8 cellular contexts compared by ENCODE assay signal in the genomic region with DNA sequence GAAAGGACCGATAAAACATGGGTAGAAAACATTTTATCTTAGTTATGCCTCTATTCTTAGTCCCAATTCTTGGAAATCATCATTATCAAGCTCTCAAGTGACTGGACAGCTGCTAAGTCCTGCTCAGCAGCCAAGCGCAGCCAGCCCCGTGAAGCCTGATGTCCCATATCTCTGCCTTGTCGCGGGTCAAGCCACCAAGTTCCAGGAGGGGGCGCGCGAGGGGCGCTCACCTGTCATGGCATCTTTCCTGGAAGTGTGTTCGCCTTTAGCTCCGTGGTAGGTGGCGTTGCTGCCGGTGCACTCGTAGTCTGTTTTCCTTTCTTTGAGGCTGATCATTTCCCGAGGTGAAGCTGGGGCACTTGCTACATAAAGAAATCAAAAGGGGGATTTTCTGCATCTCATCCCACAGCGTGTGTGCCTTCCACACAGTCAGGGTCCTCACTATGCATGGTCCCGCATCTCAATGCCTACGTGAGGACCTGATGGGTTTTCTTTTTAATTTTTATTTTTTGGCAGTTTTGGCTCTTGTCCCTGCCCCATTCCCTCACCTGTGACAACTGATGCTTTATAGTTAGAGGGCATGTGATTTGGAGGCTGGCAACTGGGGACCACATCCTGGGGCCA.
DNase-seq lines count a peak whose midpoint lies in the region; ATAC-seq and TF ChIP-seq lines count a peak whose summit lies in the region.

No MANE protein-coding gene starts in this region.

- no peaks in the 10 kb centered on the region for H4K20me1 ChIP-seq in OCI-LY3 (ENCODE audit: insufficient read depth, low read length)

- H2AFZ ChIP-seq in OCI-LY3 (ENCODE audit: low read depth, low read length) = no peak overlapping the region

- H3K27me3 Mint-ChIP-seq in activated T-cell treated with anti-CD3 and anti-CD28 coated beads, Interleukin-2, amount 50 U/mL, for 4 hours (ENCODE audit: low read depth) = peaks cover 18% of the 10 kb centered on the region
- no peaks in the 10 kb centered on the region for H3K27me3 Mint-ChIP-seq in progenitor cell of endocrine pancreas

- H3K4me3 Mint-ChIP-seq in activated T-cell treated with anti-CD3 and anti-CD28 coated beads, Interleukin-2, amount 50 U/mL, for 4 hours = peak overlapping the region; percentile 42
- no peak overlapping the region for H3K4me3 Mint-ChIP-seq in progenitor cell of endocrine pancreas (ENCODE audit: low read depth)

- peaks cover 13% of the 10 kb centered on the region; the same call in 1 of the 2 replicates for H3K27me3 ChIP-seq in OCI-LY3 (ENCODE audit: low read depth, low read length)

- H3K9ac ChIP-seq in OCI-LY3 (ENCODE audit: low read length) = no peak overlapping the region

- H3K36me3 Mint-ChIP-seq in activated T-cell treated with anti-CD3 and anti-CD28 coated beads, Interleukin-2, amount 50 U/mL, for 4 hours (ENCODE audit: insufficient read depth) = no peaks in the 10 kb centered on the region
- H3K36me3 Mint-ChIP-seq in progenitor cell of endocrine pancreas (ENCODE audit: insufficient read depth) = peaks cover 24% of the 10 kb centered on the region

- H3K9me3 ChIP-seq in OCI-LY3 (ENCODE audit: insufficient read depth, low read length) = no peaks in the 10 kb centered on the region

- H3K9me3 Mint-ChIP-seq in activated T-cell treated with anti-CD3 and anti-CD28 coated beads, Interleukin-2, amount 50 U/mL, for 4 hours = no peaks in the 10 kb centered on the region
- H3K9me3 Mint-ChIP-seq in progenitor cell of endocrine pancreas (ENCODE audit: low read depth) = no peaks in the 10 kb centered on the region

- no peak overlapping the region for H3K4me3 ChIP-seq in OCI-LY3 (ENCODE audit: low read length)

- peak overlapping the region; percentile 44 for H3K4me2 ChIP-seq in OCI-LY3 (ENCODE audit: low read length)

- TF ChIP-seq CTCF in C4-2B (conservative IDR thresholded peaks at IDR 0.05) (peak; percentile 97), OCI-LY3 (IDR thresholded peaks at IDR 0.05; ENCODE audit: low read depth, low read length) (peak; percentile 65), progenitor cell of endocrine pancreas (IDR thresholded peaks at IDR 0.05; ENCODE audit: unreplicated experiment) (peak; percentile 97)

- H3K79me2 ChIP-seq in OCI-LY3 (ENCODE audit: low read length) = no peaks in the 10 kb centered on the region

- H3K4me1 ChIP-seq in OCI-LY3 (ENCODE audit: low read length) = peaks cover 12% of the 10 kb centered on the region

- H3K27ac ChIP-seq in C4-2B (no peak overlapping the region), OCI-LY3 (ENCODE audit: low read length) (no peak overlapping the region)

- H3K4me1 Mint-ChIP-seq in activated T-cell treated with anti-CD3 and anti-CD28 coated beads, Interleukin-2, amount 50 U/mL, for 4 hours (ENCODE audit: low read depth) = peaks cover 8% of the 10 kb centered on the region
- peaks cover 10% of the 10 kb centered on the region for H3K4me1 Mint-ChIP-seq in progenitor cell of endocrine pancreas (ENCODE audit: low read depth)

- H3K27ac Mint-ChIP-seq in progenitor cell of endocrine pancreas = no peak overlapping the region

- DNase-seq in activated T-cell treated with anti-CD3 and anti-CD28 coated beads, Interleukin-2, amount 50 U/mL, for 4 hours = peak; percentile 45
- peak; percentile 20 for DNase-seq in globus pallidus (ENCODE audit: low spot score)
- peak; percentile 84 for DNase-seq in progenitor cell of endocrine pancreas (ENCODE audit: low spot score, unreplicated experiment)
- no peak for DNase-seq in T1000 (lab: John Stamatoyannopoulos, UW)

- no peaks in the 10 kb centered on the region for H3K36me3 ChIP-seq in OCI-LY3 (replicated peaks; ENCODE audit: low read depth, low read length)

- peak; percentile 89 for ATAC-seq in GM19043 (IDR thresholded peaks at IDR 0.05; ENCODE audit: low read depth, unreplicated experiment)
- peak; percentile 89 for ATAC-seq in HG03159 (IDR thresholded peaks at IDR 0.05; ENCODE audit: unreplicated experiment)
- ATAC-seq in activated T-cell treated with anti-CD3 and anti-CD28 coated beads, Interleukin-2, amount 50 U/mL, for 4 hours = peak; percentile 67 to 71
